Comparison of ENCODE assay signal across 1 cellular context in genomic region chr1:46176211-46176865, GRCh38.
TF ChIP-seq lines count a peak whose summit lies in the region.

P3R3URF (minus strand) TSS chr1:46176488; CDS start chr1:46176471, 17 bp downstream.

TF ChIP-seq in GM23338, 12 proteins besides CTCF, POLR2A, EP300 and RAD21 (continued from another document):
- TF ChIP-seq ZNF462 (CRISPR knock-in tag; IDR thresholded peaks at IDR 0.05) (no peak), STAT1 (IDR thresholded peaks at IDR 0.05; ENCODE audit: unreplicated experiment) (no peak), ZNF331 (CRISPR knock-in tag; IDR thresholded peaks at IDR 0.05; ENCODE audit: low read depth) (no peak)
- TF ChIP-seq, protein P1, sequence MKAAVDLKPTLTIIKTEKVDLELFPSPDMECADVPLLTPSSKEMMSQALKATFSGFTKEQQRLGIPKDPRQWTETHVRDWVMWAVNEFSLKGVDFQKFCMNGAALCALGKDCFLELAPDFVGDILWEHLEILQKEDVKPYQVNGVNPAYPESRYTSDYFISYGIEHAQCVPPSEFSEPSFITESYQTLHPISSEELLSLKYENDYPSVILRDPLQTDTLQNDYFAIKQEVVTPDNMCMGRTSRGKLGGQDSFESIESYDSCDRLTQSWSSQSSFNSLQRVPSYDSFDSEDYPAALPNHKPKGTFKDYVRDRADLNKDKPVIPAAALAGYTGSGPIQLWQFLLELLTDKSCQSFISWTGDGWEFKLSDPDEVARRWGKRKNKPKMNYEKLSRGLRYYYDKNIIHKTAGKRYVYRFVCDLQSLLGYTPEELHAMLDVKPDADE (IDR thresholded peaks at IDR 0.05) = no peak
